Comparison of ENCODE assay signal across 12 cellular contexts in the genomic region with DNA sequence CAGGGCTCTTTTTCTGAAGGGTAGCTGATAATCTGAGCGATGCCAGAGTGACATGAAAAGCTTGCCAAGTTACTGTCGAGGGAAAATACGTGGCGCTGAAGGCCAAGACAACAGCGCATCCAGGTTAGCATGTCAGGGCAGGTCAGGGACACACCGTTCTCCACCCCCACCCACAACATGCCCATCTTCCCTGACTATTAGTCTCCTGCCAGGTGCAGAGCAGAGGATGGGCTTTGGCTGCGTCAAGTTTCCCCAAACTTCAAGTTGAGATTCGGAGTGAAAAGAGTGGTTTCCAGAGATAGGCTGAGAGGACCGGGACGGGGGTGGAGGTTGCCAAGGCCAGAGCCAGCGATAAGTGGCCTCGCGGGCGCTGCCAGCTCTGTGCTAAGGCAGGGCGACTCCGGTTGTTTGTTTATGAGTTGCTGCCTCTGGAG. TPM values are rescaled to one million over a fixed set of nuclear protein-coding genes. Genes with fewer than 3 reads are reported as not detected.
DNase-seq lines count a peak whose midpoint lies in the region; ATAC-seq and TF ChIP-seq lines count a peak whose summit lies in the region.
"Had no signal": no experiment of that assay in that cellular context is flagged by ENCODE, and none has a peak within 500 bp of the region (broad histone marks: within the 10 kb centered on the region; RNA-seq: fewer than 3 reads in every experiment).

No MANE protein-coding gene starts in this region.

- POLR2A ChIA-PET in A673 (lab: Charles Lee; ENCODE audit: low non-redundant PET), result interaction anchor here (0.9 kb wide), 1 partner anchor 11 kb away, joined by 3 read pairs; no protein-coding TSS in a partner anchor

- 14 to 15% methylated on average over 16 of the region's 16 CpGs for WGBS in esophagus, 2 donors

- BruUV-seq in A673 (replicated peaks; lab: Mats Ljungman, UMichigan), result no TSS peak

- CTCF ChIA-PET in A673 (lab: Charles Lee), result interaction anchor here (0.5 to 0.8 kb wide), 3 partner anchors 9 to 854 kb away, joined by 3 to 6 read pairs (median 3); no protein-coding TSS in a partner anchor

- DNase-seq in A673 (ENCODE audit: low spot score), result peak; percentile 27
- DNase-seq in GM20000 (ENCODE audit: low spot score), result no peak
- DNase-seq in activated gamma-delta T cell treated with Interleukin-2 at 50 U/mL for 16 hours, result no peak
- DNase-seq in inferior parietal cortex (ENCODE audit: extremely low spot score), result no peak
- DNase-seq: CD4-positive, alpha-beta T cell; effector memory CD8-positive, alpha-beta T cell; NCI-H526 had no signal

- ATAC-seq in HG02981 (IDR thresholded peaks at IDR 0.05; ENCODE audit: unreplicated experiment), result no peak
- ATAC-seq: effector memory CD8-positive, alpha-beta T cell had no signal

- H3K4me3 ChIP-seq in A673 (ENCODE audit: low read depth, low read length, poor library complexity, severe bottlenecking), result peak overlapping the region; percentile 80
- peak overlapping the region; percentile 78 for H3K4me3 ChIP-seq in HUES48 (ENCODE audit: low read depth, low read length)
- peak overlapping the region; percentile 27 to 56 for H3K4me3 ChIP-seq in esophagus (ENCODE audit: low read depth in 1 of 2, low read length in 2 of 2)
- H3K4me3 ChIP-seq in muscle layer of colon (ENCODE audit: low read depth in 1 of 2, low read length in 2 of 2), result peak overlapping the region; percentile 44 to 47

- H3K27me3 ChIP-seq in A673 (replicated peaks; ENCODE audit: insufficient read depth, low read depth, low read length, poor library complexity) (no peaks in the 10 kb centered on the region), HUES48 (ENCODE audit: control insufficient read depth, insufficient read depth, low read length) (peaks cover 55% of the 10 kb centered on the region), esophagus (ENCODE audit: control insufficient read depth in 1 of 2, insufficient read depth in 2 of 2, low read length in 2 of 2) (peaks cover 4 to 15% of the 10 kb centered on the region in 2 donors), muscle layer of colon (ENCODE audit: control insufficient read depth in 1 of 2, insufficient read depth in 2 of 2, low read length in 2 of 2) (peaks cover 29 to 40% of the 10 kb centered on the region in 2 donors)

- H3K27ac ChIP-seq in A673 (ENCODE audit: low read depth, low read length, poor library complexity, severe bottlenecking), result peak overlapping the region; percentile 8
- H3K27ac ChIP-seq in HUES48 (ENCODE audit: low read depth, low read length), result no peak overlapping the region
- no peak overlapping the region for H3K27ac ChIP-seq in esophagus (ENCODE audit: low read depth in 2 of 2, low read length in 1 of 2)
- H3K27ac ChIP-seq in muscle layer of colon (ENCODE audit: low read depth, low read length), result no peak overlapping the region
- H3K27ac ChIP-seq: neutrophil had no signal

- intact Hi-C loops in A673 (cut with micrococcal nuclease; ENCODE audit: unreplicated experiment), result loop anchor here (5.0 to 10.0 kb wide), 2 partner anchors 73 to 489 kb away; no protein-coding TSS in a partner anchor

- H3K4me1 ChIP-seq in A673 (ENCODE audit: insufficient read depth, low read length, poor library complexity, severe bottlenecking), result peaks cover 18% of the 10 kb centered on the region
- peaks cover 34% of the 10 kb centered on the region for H3K4me1 ChIP-seq in HUES48 (ENCODE audit: control insufficient read depth, insufficient read depth, low read length)
- H3K4me1 ChIP-seq in esophagus (ENCODE audit: control insufficient read depth in 2 of 2, insufficient read depth in 2 of 2, low read length in 1 of 2), result peaks cover 10 to 13% of the 10 kb centered on the region in 2 donors
- peaks cover 14% of the 10 kb centered on the region for H3K4me1 ChIP-seq in muscle layer of colon (ENCODE audit: insufficient read depth, low read length)

- H3K9ac ChIP-seq in HUES48 (ENCODE audit: low read depth, low read length), result no peak overlapping the region
- H3K9ac ChIP-seq in muscle layer of colon (ENCODE audit: low read length), result no peak overlapping the region

- H3K36me3 ChIP-seq in A673 (ENCODE audit: insufficient read depth, low read length, poor library complexity, severe bottlenecking), result no peaks in the 10 kb centered on the region
- H3K36me3 ChIP-seq in HUES48 (ENCODE audit: control insufficient read depth, insufficient read depth, low read length), result no peaks in the 10 kb centered on the region
- no peaks in the 10 kb centered on the region for H3K36me3 ChIP-seq in esophagus (ENCODE audit: control insufficient read depth in 2 of 2, insufficient read depth in 2 of 2, low read length in 1 of 2)
- H3K36me3 ChIP-seq in muscle layer of colon (ENCODE audit: insufficient read depth, low read length), result no peaks in the 10 kb centered on the region
- H3K36me3 ChIP-seq: neutrophil had no signal

- TF ChIP-seq CTCF in A673 (conservative IDR thresholded peaks at IDR 0.05; ENCODE audit: low read depth, low read length) (no peak), GM20000 (IDR thresholded peaks at IDR 0.05; ENCODE audit: extremely low read depth, missing control alignments) (no peak)

- H3K9me3 ChIP-seq in A673 (ENCODE audit: low read depth, low read length, poor library complexity, severe bottlenecking) (no peaks in the 10 kb centered on the region), HUES48 (ENCODE audit: control insufficient read depth, insufficient read depth, low read length) (no peaks in the 10 kb centered on the region), esophagus (ENCODE audit: control insufficient read depth in 2 of 2, insufficient read depth in 1 of 2, low read depth in 1 of 2, low read length in 1 of 2) (peaks cover 0 to 8% of the 10 kb centered on the region in 2 donors), muscle layer of colon (ENCODE audit: low read length) (no peaks in the 10 kb centered on the region)
- H3K9me3 ChIP-seq: neutrophil had no signal

RNA-seq across cellular contexts. Expression of gene TRHDE, which starts 1.7 kb away (rescaled TPM):
- 17.6 and 24.5 TPM in 2 replicates for total RNA-seq in A673 (2021)
- polyA plus RNA-seq in esophagus, result under 1 TPM; 0.04 TPM
- total RNA-seq: CD4-positive, alpha-beta T cell had no signal
